ENCODE assay signal across 38 cellular contexts in the genomic region with DNA sequence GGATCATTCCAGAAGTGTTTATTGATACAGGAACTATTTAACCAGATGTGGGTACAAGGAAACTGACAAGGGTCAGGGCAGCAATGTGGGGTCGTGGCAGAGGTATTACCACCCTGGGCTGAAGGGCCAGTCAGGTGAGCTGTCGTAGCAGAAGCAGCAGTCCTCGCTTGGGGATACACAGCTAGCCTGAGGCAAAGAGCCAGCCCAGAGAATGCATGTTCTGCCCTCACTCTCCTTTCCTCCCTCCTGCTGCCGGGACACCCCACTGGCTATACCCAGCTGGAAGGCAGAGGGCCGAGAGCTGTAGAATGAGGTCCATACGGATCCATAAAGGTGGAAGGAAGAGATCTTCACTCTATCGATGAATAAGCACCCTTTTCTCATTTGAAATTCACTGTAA. TPM values are rescaled to one million over a fixed set of nuclear protein-coding genes. Genes with fewer than 3 reads are reported as not detected.
"Had no signal": no experiment of that assay in that cellular context is flagged by ENCODE, and none has a peak within 500 bp of the region (broad histone marks: within the 10 kb centered on the region; RNA-seq: fewer than 3 reads in every experiment).

No MANE protein-coding gene starts in this region.

- H3K4me3 Mint-ChIP-seq: activated CD4-positive, alpha-beta memory T cell treated with anti-CD3 and anti-CD28 coated beads, Interleukin-2, amount 10 ng/mL, durations not matched to agents 7 days and 5 days; activated CD4-positive, alpha-beta T cell treated with anti-CD3 and anti-CD28 coated beads for 36 hours; activated CD4-positive, alpha-beta T cell treated with anti-CD3 and anti-CD28 coated beads, Interleukin-2, amount 10 ng/mL, durations not matched to agents 7 days and 5 days; activated CD8-positive, alpha-beta memory T cell treated with anti-CD3 and anti-CD28 coated beads, Interleukin-2, amount 10 ng/mL, durations not matched to agents 7 days and 5 days; activated CD8-positive, alpha-beta T cell treated with anti-CD3 and anti-CD28 coated beads, Interleukin-2, amount 10 ng/mL, durations not matched to agents 7 days and 5 days; activated naive CD8-positive, alpha-beta T cell treated with anti-CD3 and anti-CD28 coated beads for 36 hours; activated T-cell treated with anti-CD3 and anti-CD28 coated beads, Interleukin-2, amount 50 U/mL, for 24 hours; T-helper 1 cell treated with Interleukin-12 subunit alpha and Interleukin-12 subunit beta and Interleukin-4 antibody, amounts not matched to agents 30 μg/mL and 1 μg/mL, for 36 hours; T-helper 2 cell treated with Interferon-gamma antibody and Interleukin-4, amounts not matched to agents 5 μg/mL and 100 μg/mL, for 36 hours had no signal

- H3K9me3 Mint-ChIP-seq: activated CD4-positive, alpha-beta memory T cell treated with anti-CD3 and anti-CD28 coated beads, Interleukin-2, amount 10 ng/mL, durations not matched to agents 7 days and 5 days; activated CD4-positive, alpha-beta T cell treated with anti-CD3 and anti-CD28 coated beads, Interleukin-2, amount 10 ng/mL, durations not matched to agents 7 days and 5 days; activated naive CD4-positive, alpha-beta T cell treated with anti-CD3 and anti-CD28 coated beads, Interleukin-2, amount 50 U/mL, for 72 hours; activated naive CD8-positive, alpha-beta T cell treated with anti-CD3 and anti-CD28 coated beads for 36 hours; activated T-cell treated with anti-CD3 and anti-CD28 coated beads, Interleukin-2, amount 50 U/mL, for 24 hours; activated T-helper 2 cell treated with anti-CD3 and anti-CD28 coated beads, Interferon-gamma antibody, Interleukin-2, Interleukin-4, amounts not matched to agents 10 μg/mL and 5 μg/mL and 100 μg/mL, durations not matched to agents 14 hours and 24 hours and 36 hours; T-helper 1 cell treated with Interleukin-12 subunit alpha and Interleukin-12 subunit beta and Interleukin-4 antibody, amounts not matched to agents 30 μg/mL and 1 μg/mL, for 36 hours; T-helper 2 cell treated with Interferon-gamma antibody and Interleukin-4, amounts not matched to agents 5 μg/mL and 100 μg/mL, for 36 hours had no signal

- H3K27ac Mint-ChIP-seq: activated CD4-positive, alpha-beta memory T cell treated with anti-CD3 and anti-CD28 coated beads, Interleukin-2, amount 10 ng/mL, durations not matched to agents 7 days and 5 days; activated CD4-positive, alpha-beta T cell treated with anti-CD3 and anti-CD28 coated beads for 36 hours; activated CD4-positive, alpha-beta T cell treated with anti-CD3 and anti-CD28 coated beads, Interleukin-2, amount 10 ng/mL, durations not matched to agents 7 days and 5 days; activated CD8-positive, alpha-beta memory T cell treated with anti-CD3 and anti-CD28 coated beads, Interleukin-2, amount 10 ng/mL, durations not matched to agents 7 days and 5 days; activated CD8-positive, alpha-beta T cell treated with anti-CD3 and anti-CD28 coated beads, Interleukin-2, amount 10 ng/mL, durations not matched to agents 7 days and 5 days; activated naive CD4-positive, alpha-beta T cell treated with anti-CD3 and anti-CD28 coated beads, Interleukin-2, amount 50 U/mL, for 72 hours; activated naive CD8-positive, alpha-beta T cell treated with anti-CD3 and anti-CD28 coated beads for 36 hours; activated T-cell treated with anti-CD3 and anti-CD28 coated beads, Interleukin-2, amount 50 U/mL, for 24 hours; activated T-helper 2 cell treated with anti-CD3 and anti-CD28 coated beads, Interferon-gamma antibody, Interleukin-2, Interleukin-4, amounts not matched to agents 10 μg/mL and 5 μg/mL and 100 μg/mL, durations not matched to agents 14 hours and 24 hours and 36 hours; T-helper 1 cell treated with Interleukin-12 subunit alpha and Interleukin-12 subunit beta and Interleukin-4 antibody, amounts not matched to agents 30 μg/mL and 1 μg/mL, for 36 hours; T-helper 2 cell treated with Interferon-gamma antibody and Interleukin-4, amounts not matched to agents 5 μg/mL and 100 μg/mL, for 36 hours had no signal

- DNase-seq: activated CD4-positive, alpha-beta memory T cell treated with anti-CD3 and anti-CD28 coated beads, Interleukin-2, amount 10 ng/mL, durations not matched to agents 7 days and 5 days; activated CD4-positive, alpha-beta T cell treated with anti-CD3 and anti-CD28 coated beads for 1 hour; activated CD4-positive, alpha-beta T cell treated with anti-CD3 and anti-CD28 coated beads for 36 hours; activated CD4-positive, alpha-beta T cell treated with anti-CD3 and anti-CD28 coated beads for 48 hours; activated CD4-positive, alpha-beta T cell treated with anti-CD3 and anti-CD28 coated beads, Interleukin-2, amount 10 ng/mL, durations not matched to agents 7 days and 5 days; activated CD4-positive, alpha-beta T cell treated with anti-CD3 and anti-CD28 coated beads, Interleukin-2, amount 50 U/mL, for 48 hours; activated CD4-positive, CD25-positive, alpha-beta regulatory T cell; activated CD8-positive, alpha-beta memory T cell treated with anti-CD3 and anti-CD28 coated beads for 24 hours; activated CD8-positive, alpha-beta memory T cell treated with anti-CD3 and anti-CD28 coated beads, Interleukin-2, amount 10 ng/mL, durations not matched to agents 7 days and 5 days; activated CD8-positive, alpha-beta memory T cell treated with anti-CD3 and anti-CD28 coated beads, Interleukin-2, amount 50 U/mL, for 48 hours; activated CD8-positive, alpha-beta T cell treated with anti-CD3 and anti-CD28 coated beads, Interleukin-2, amount 10 ng/mL, durations not matched to agents 7 days and 5 days; activated effector memory CD4-positive, alpha-beta T cell treated with Interleukin-2 at 50 U/mL for 16 hours; activated gamma-delta T cell; activated naive CD4-positive, alpha-beta T cell treated with anti-CD3 and anti-CD28 coated beads, Interleukin-2, amount 50 U/mL, for 16 hours; activated naive CD4-positive, alpha-beta T cell treated with Interleukin-2 at 50 U/mL for 16 hours; activated naive CD8-positive, alpha-beta T cell treated with anti-CD3 and anti-CD28 coated beads for 36 hours; activated T-cell treated with anti-CD3 and anti-CD28 coated beads, Interleukin-2, amount 50 U/mL, for 24 hours; activated T-cell treated with anti-CD3 and anti-CD28 coated beads, Interleukin-2, amount 50 U/mL, for 48 hours; adrenal gland; amniotic stem cell; aorta; body of pancreas; brain microvascular endothelial cell; central memory CD4-positive, alpha-beta T cell; SW 1271; T-helper 1 cell; T-helper 2 cell; T-helper 9 cell had no signal

- H3K27me3 ChIP-seq: body of pancreas, brain microvascular endothelial cell had no signal

- H3K36me3 Mint-ChIP-seq: activated CD8-positive, alpha-beta memory T cell treated with anti-CD3 and anti-CD28 coated beads, Interleukin-2, amount 10 ng/mL, durations not matched to agents 7 days and 5 days; activated naive CD4-positive, alpha-beta T cell treated with anti-CD3 and anti-CD28 coated beads, Interleukin-2, amount 50 U/mL, for 72 hours; activated naive CD8-positive, alpha-beta T cell treated with anti-CD3 and anti-CD28 coated beads for 36 hours had no signal

- H3K36me3 ChIP-seq: adrenal gland, brain microvascular endothelial cell, breast epithelium had no signal

- H3K4me1 ChIP-seq: adrenal gland, body of pancreas, breast epithelium had no signal

- ATAC-seq: activated CD4-positive, alpha-beta T cell treated with anti-CD3 and anti-CD28 coated beads for 36 hours; activated CD4-positive, CD25-positive, alpha-beta regulatory T cell treated with anti-CD3 and anti-CD28 coated beads, Interleukin-2, amount 50 U/mL, for 24 hours; activated CD8-positive, alpha-beta memory T cell treated with anti-CD3 and anti-CD28 coated beads, Interleukin-2, amount 10 ng/mL, durations not matched to agents 7 days and 5 days; activated CD8-positive, alpha-beta T cell treated with anti-CD3 and anti-CD28 coated beads, Interleukin-2, amount 10 ng/mL, durations not matched to agents 7 days and 5 days; activated naive CD4-positive, alpha-beta T cell treated with anti-CD3 and anti-CD28 coated beads, Interleukin-2, amount 50 U/mL, for 72 hours; body of pancreas had no signal

- FAIRE-seq: astrocyte, TTC549 had no signal

- H3K4me3 ChIP-seq: adrenal gland, body of pancreas, breast epithelium had no signal

- H3K9me3 ChIP-seq: adrenal gland, breast epithelium had no signal

- H3K4me1 Mint-ChIP-seq: activated CD4-positive, alpha-beta memory T cell treated with anti-CD3 and anti-CD28 coated beads, Interleukin-2, amount 10 ng/mL, durations not matched to agents 7 days and 5 days; activated CD4-positive, alpha-beta T cell treated with anti-CD3 and anti-CD28 coated beads for 36 hours; activated CD4-positive, alpha-beta T cell treated with anti-CD3 and anti-CD28 coated beads, Interleukin-2, amount 10 ng/mL, durations not matched to agents 7 days and 5 days; activated CD8-positive, alpha-beta memory T cell treated with anti-CD3 and anti-CD28 coated beads, Interleukin-2, amount 10 ng/mL, durations not matched to agents 7 days and 5 days; activated naive CD8-positive, alpha-beta T cell treated with anti-CD3 and anti-CD28 coated beads for 36 hours had no signal

- H3K27me3 Mint-ChIP-seq: activated CD4-positive, alpha-beta T cell treated with anti-CD3 and anti-CD28 coated beads, Interleukin-2, amount 10 ng/mL, durations not matched to agents 7 days and 5 days; activated CD8-positive, alpha-beta memory T cell treated with anti-CD3 and anti-CD28 coated beads, Interleukin-2, amount 10 ng/mL, durations not matched to agents 7 days and 5 days had no signal

- H3K27ac ChIP-seq: adrenal gland, body of pancreas, brain microvascular endothelial cell, breast epithelium, VCaP had no signal

RNA-seq across cellular contexts. Expression of a gene that starts 32.2 kb away (rescaled TPM):
- total RNA-seq: activated CD4-positive, alpha-beta memory T cell treated with anti-CD3 and anti-CD28 coated beads, Interleukin-2, amount 10 ng/mL, durations not matched to agents 7 days and 5 days; activated CD4-positive, alpha-beta T cell treated with anti-CD3 and anti-CD28 coated beads for 36 hours; activated CD4-positive, alpha-beta T cell treated with anti-CD3 and anti-CD28 coated beads, Interleukin-2, amount 10 ng/mL, durations not matched to agents 7 days and 5 days; activated CD8-positive, alpha-beta memory T cell treated with anti-CD3 and anti-CD28 coated beads, Interleukin-2, amount 10 ng/mL, durations not matched to agents 7 days and 5 days; activated CD8-positive, alpha-beta T cell treated with anti-CD3 and anti-CD28 coated beads, Interleukin-2, amount 10 ng/mL, durations not matched to agents 7 days and 5 days; activated naive CD4-positive, alpha-beta T cell treated with anti-CD3 and anti-CD28 coated beads, Interleukin-2, amount 50 U/mL, for 72 hours; activated naive CD8-positive, alpha-beta T cell treated with anti-CD3 and anti-CD28 coated beads for 36 hours; activated T-helper 2 cell treated with anti-CD3 and anti-CD28 coated beads, Interferon-gamma antibody, Interleukin-2, Interleukin-4, amounts not matched to agents 10 μg/mL and 5 μg/mL and 100 μg/mL, durations not matched to agents 14 hours and 24 hours and 36 hours; adrenal gland; aorta; body of pancreas; breast epithelium; cardiac septum had no signal
- polyA plus RNA-seq: adrenal gland had no signal
